ENCODE assay signal across 1 cellular context in the genomic region with DNA sequence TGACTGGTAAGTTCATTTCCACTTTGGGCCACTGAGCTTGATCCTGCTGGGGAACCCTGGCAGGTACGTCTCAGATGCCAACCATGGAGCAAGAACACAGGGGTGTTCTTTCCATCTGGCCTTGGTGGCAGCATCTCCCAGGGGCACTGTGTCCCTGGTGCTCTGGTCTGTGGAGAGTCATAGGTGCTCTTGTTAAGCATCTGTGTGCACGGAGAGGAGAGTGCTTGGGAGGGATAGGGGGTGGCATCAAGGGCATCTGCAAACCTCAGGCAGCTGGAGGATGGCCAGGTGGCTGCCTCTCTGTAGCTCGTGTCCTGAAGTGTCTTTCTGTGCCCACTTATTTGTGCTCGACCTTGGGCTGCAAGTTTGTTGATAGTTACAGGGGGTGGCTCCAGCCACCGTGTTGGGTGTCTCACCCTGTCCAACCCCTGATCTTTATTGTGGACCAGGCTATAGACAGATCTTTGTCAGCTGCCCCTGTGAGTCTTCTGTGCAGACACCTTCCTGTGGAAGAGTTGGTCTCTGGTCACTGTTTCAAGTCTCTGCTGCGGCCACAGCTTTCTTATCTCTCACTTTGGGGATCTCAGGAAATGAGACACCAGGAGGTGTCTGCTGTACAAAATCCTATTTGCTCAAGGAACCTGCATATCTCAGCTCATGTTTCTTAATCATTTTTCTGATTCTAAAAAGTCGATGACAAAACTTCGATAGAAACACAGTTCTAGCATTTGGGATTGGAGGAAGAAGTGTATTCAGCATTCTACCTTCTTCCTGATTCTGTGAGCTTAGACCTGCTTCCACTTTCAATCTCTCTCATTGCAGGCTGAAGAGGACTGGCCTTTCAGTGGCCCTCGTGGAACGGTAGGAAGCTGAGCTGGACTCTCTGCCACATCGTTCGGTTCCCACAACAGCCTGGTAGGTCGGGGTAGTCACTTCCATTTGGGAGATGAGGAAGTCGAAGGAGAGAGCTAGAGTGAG.
TF ChIP-seq lines count a peak whose summit lies in the region.

No MANE protein-coding gene starts in this region.

TF ChIP-seq in GM12878, 131 proteins besides CTCF, POLR2A, EP300 and RAD21 (continued from another document):
- TF ChIP-seq, protein P1, sequence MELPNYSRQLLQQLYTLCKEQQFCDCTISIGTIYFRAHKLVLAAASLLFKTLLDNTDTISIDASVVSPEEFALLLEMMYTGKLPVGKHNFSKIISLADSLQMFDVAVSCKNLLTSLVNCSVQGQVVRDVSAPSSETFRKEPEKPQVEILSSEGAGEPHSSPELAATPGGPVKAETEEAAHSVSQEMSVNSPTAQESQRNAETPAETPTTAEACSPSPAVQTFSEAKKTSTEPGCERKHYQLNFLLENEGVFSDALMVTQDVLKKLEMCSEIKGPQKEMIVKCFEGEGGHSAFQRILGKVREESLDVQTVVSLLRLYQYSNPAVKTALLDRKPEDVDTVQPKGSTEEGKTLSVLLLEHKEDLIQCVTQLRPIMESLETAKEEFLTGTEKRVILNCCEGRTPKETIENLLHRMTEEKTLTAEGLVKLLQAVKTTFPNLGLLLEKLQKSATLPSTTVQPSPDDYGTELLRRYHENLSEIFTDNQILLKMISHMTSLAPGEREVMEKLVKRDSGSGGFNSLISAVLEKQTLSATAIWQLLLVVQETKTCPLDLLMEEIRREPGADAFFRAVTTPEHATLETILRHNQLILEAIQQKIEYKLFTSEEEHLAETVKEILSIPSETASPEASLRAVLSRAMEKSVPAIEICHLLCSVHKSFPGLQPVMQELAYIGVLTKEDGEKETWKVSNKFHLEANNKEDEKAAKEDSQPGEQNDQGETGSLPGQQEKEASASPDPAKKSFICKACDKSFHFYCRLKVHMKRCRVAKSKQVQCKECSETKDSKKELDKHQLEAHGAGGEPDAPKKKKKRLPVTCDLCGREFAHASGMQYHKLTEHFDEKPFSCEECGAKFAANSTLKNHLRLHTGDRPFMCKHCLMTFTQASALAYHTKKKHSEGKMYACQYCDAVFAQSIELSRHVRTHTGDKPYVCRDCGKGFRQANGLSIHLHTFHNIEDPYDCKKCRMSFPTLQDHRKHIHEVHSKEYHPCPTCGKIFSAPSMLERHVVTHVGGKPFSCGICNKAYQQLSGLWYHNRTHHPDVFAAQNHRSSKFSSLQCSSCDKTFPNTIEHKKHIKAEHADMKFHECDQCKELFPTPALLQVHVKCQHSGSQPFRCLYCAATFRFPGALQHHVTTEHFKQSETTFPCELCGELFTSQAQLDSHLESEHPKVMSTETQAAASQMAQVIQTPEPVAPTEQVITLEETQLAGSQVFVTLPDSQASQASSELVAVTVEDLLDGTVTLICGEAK (IDR thresholded peaks at IDR 0.05; ENCODE audit: borderline replicate concordance): no peak
- TF ChIP-seq RELA (IDR thresholded peaks at IDR 0.05; ENCODE audit: borderline replicate concordance, partially characterized antibody) (peak; percentile 13), JUNB (IDR thresholded peaks at IDR 0.05) (peak; percentile 69), ZNF24 (IDR thresholded peaks at IDR 0.05) (peak; percentile 23; the same call in 1 of the 2 replicates), IKZF2 (IDR thresholded peaks at IDR 0.05) (peak; percentile 54 to 65; a peak in 3 of 4 replicates), MAX (IDR thresholded peaks at IDR 0.05; ENCODE audit: low read depth, low read length) (no peak), MXI1 (IDR thresholded peaks at IDR 0.05; ENCODE audit: low read depth, low read length) (peak; percentile 52; the same call in 1 of the 2 replicates), MYB (IDR thresholded peaks at IDR 0.05; ENCODE audit: borderline replicate concordance, low read depth, low read length) (no peak), NFYA (IDR thresholded peaks at IDR 0.05; ENCODE audit: borderline replicate concordance, low read depth, low read length) (no peak), YY1 (IDR thresholded peaks at IDR 0.05; ENCODE audit: low read depth, low read length) (0 out of 2 replicates have a peak, but pooled peaks have one; percentile 33), EED (IDR thresholded peaks at IDR 0.05; ENCODE audit: low read depth) (peak; percentile 48; the same call in 1 of the 2 replicates), POLR2AphosphoS5 (IDR thresholded peaks at IDR 0.05; ENCODE audit: low read length) (peak; percentile 87), SUPT20H (IDR thresholded peaks at IDR 0.05; ENCODE audit: borderline replicate concordance, control insufficient read depth, low read depth, low read length) (no peak), USF2 (IDR thresholded peaks at IDR 0.05; ENCODE audit: borderline replicate concordance, low read depth, low read length) (no peak), ETV6 (conservative IDR thresholded peaks at IDR 0.05 in 1 of 2, IDR thresholded peaks at IDR 0.05 in 1 of 2; ENCODE audit: borderline replicate concordance in 1 of 2, low read depth in 1 of 2) (peak in 1 of 2 experiments; percentile 41; a peak in 2 of 4 replicates), NFIC (IDR thresholded peaks at IDR 0.05; ENCODE audit: low read depth, low read length) (no peak), HCFC1 (IDR thresholded peaks at IDR 0.05; ENCODE audit: low read length) (no peak), SRF (IDR thresholded peaks at IDR 0.05; ENCODE audit: low read depth in 2 of 2, low read length in 2 of 2) (no peak), IKZF1 (conservative IDR thresholded peaks at IDR 0.05) (peak; percentile 55), RUNX3 (IDR thresholded peaks at IDR 0.05; ENCODE audit: low read length) (0 out of 2 replicates have a peak, but pooled peaks have one; percentile 10), LARP7 (IDR thresholded peaks at IDR 0.05) (peak; percentile 49), POU2F2 (IDR thresholded peaks at IDR 0.05; ENCODE audit: borderline replicate concordance, low read depth, low read length) (peak; percentile 44; the same call in 1 of the 3 replicates), SMAD5 (IDR thresholded peaks at IDR 0.05; ENCODE audit: low read depth) (peak; percentile 33; the same call in 1 of the 2 replicates), TAF1 (IDR thresholded peaks at IDR 0.05; ENCODE audit: borderline replicate concordance, low read depth, low read length) (peak; percentile 88), JUND (IDR thresholded peaks at IDR 0.05; ENCODE audit: low read depth, low read length) (no peak), NBN (IDR thresholded peaks at IDR 0.05) (0 out of 2 replicates have a peak, but pooled peaks have one; percentile 11), RBBP5 (conservative IDR thresholded peaks at IDR 0.05) (no peak)
- TF ChIP-seq, protein P2, sequence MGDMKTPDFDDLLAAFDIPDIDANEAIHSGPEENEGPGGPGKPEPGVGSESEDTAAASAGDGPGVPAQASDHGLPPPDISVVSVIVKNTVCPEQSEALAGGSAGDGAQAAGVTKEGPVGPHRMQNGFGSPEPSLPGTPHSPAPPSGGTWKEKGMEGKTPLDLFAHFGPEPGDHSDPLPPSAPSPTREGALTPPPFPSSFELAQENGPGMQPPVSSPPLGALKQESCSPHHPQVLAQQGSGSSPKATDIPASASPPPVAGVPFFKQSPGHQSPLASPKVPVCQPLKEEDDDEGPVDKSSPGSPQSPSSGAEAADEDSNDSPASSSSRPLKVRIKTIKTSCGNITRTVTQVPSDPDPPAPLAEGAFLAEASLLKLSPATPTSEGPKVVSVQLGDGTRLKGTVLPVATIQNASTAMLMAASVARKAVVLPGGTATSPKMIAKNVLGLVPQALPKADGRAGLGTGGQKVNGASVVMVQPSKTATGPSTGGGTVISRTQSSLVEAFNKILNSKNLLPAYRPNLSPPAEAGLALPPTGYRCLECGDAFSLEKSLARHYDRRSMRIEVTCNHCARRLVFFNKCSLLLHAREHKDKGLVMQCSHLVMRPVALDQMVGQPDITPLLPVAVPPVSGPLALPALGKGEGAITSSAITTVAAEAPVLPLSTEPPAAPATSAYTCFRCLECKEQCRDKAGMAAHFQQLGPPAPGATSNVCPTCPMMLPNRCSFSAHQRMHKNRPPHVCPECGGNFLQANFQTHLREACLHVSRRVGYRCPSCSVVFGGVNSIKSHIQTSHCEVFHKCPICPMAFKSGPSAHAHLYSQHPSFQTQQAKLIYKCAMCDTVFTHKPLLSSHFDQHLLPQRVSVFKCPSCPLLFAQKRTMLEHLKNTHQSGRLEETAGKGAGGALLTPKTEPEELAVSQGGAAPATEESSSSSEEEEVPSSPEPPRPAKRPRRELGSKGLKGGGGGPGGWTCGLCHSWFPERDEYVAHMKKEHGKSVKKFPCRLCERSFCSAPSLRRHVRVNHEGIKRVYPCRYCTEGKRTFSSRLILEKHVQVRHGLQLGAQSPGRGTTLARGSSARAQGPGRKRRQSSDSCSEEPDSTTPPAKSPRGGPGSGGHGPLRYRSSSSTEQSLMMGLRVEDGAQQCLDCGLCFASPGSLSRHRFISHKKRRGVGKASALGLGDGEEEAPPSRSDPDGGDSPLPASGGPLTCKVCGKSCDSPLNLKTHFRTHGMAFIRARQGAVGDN (IDR thresholded peaks at IDR 0.05): peak; percentile 54
- TF ChIP-seq, protein P3, sequence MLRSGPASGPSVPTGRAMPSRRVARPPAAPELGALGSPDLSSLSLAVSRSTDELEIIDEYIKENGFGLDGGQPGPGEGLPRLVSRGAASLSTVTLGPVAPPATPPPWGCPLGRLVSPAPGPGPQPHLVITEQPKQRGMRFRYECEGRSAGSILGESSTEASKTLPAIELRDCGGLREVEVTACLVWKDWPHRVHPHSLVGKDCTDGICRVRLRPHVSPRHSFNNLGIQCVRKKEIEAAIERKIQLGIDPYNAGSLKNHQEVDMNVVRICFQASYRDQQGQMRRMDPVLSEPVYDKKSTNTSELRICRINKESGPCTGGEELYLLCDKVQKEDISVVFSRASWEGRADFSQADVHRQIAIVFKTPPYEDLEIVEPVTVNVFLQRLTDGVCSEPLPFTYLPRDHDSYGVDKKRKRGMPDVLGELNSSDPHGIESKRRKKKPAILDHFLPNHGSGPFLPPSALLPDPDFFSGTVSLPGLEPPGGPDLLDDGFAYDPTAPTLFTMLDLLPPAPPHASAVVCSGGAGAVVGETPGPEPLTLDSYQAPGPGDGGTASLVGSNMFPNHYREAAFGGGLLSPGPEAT (IDR thresholded peaks at IDR 0.05; ENCODE audit: low read depth): peak; percentile 50
- TF ChIP-seq, protein P4, sequence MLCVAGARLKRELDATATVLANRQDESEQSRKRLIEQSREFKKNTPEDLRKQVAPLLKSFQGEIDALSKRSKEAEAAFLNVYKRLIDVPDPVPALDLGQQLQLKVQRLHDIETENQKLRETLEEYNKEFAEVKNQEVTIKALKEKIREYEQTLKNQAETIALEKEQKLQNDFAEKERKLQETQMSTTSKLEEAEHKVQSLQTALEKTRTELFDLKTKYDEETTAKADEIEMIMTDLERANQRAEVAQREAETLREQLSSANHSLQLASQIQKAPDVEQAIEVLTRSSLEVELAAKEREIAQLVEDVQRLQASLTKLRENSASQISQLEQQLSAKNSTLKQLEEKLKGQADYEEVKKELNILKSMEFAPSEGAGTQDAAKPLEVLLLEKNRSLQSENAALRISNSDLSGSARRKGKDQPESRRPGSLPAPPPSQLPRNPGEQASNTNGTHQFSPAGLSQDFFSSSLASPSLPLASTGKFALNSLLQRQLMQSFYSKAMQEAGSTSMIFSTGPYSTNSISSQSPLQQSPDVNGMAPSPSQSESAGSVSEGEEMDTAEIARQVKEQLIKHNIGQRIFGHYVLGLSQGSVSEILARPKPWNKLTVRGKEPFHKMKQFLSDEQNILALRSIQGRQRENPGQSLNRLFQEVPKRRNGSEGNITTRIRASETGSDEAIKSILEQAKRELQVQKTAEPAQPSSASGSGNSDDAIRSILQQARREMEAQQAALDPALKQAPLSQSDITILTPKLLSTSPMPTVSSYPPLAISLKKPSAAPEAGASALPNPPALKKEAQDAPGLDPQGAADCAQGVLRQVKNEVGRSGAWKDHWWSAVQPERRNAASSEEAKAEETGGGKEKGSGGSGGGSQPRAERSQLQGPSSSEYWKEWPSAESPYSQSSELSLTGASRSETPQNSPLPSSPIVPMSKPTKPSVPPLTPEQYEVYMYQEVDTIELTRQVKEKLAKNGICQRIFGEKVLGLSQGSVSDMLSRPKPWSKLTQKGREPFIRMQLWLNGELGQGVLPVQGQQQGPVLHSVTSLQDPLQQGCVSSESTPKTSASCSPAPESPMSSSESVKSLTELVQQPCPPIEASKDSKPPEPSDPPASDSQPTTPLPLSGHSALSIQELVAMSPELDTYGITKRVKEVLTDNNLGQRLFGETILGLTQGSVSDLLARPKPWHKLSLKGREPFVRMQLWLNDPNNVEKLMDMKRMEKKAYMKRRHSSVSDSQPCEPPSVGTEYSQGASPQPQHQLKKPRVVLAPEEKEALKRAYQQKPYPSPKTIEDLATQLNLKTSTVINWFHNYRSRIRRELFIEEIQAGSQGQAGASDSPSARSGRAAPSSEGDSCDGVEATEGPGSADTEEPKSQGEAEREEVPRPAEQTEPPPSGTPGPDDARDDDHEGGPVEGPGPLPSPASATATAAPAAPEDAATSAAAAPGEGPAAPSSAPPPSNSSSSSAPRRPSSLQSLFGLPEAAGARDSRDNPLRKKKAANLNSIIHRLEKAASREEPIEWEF (IDR thresholded peaks at IDR 0.05; ENCODE audit: insufficient replicate concordance, low read depth, low read length): no peak
